In genomic region chr7:113945018-113945938, GRCh38 we compare ENCODE assay signal across 23 cellular contexts. TPM values are rescaled to one million over a fixed set of nuclear protein-coding genes. Genes with fewer than 3 reads are reported as not detected.
A peak's percentile ranks its signal among the peaks of the same experiment; 100 is the strongest.
DNase-seq lines count a peak whose midpoint lies in the region; ATAC-seq, FAIRE-seq and TF ChIP-seq lines count a peak whose summit lies in the region.
"Had no signal": no experiment of that assay in that cellular context is flagged by ENCODE, and none has a peak within 500 bp of the region (broad histone marks: within the 10 kb centered on the region; RNA-seq: fewer than 3 reads in every experiment).

No MANE protein-coding gene starts in this region.

- H3K27me3 ChIP-seq in bronchial epithelial cell (ENCODE audit: control insufficient read depth, insufficient read depth, low read length), result no peaks in the 10 kb centered on the region
- H3K27me3 ChIP-seq: esophagus squamous epithelium had no signal

- ATAC-seq in SK-N-SH treated with all-trans-retinoic acid at 6 μM for 48 hours, result no peak
- ATAC-seq: HepG2 had no signal

- FAIRE-seq in bronchial epithelial cell (lab: Jason Lieb, UNC), result peak; percentile 7
- FAIRE-seq: G401.6, GM12891, HepG2, urothelium cell line had no signal

- no peak for TF ChIP-seq CTCF in bronchial epithelial cell (IDR thresholded peaks at IDR 0.05; ENCODE audit: insufficient read depth, low read length, severe bottlenecking)

- DNase-seq in COR-L47 (lab: John Stamatoyannopoulos, UW) (peak; percentile 21), NCI-H1694 treated with DMSO at 0.1 percent for 48 hours (lab: John Stamatoyannopoulos, UW) (peak; percentile 77), bronchial epithelial cell (ENCODE audit: low read depth) (peak; percentile 69), middle frontal gyrus (ENCODE audit: extremely low spot score, low spot score) (peak; percentile 46), retina (no peak), NAMALWA (ENCODE audit: low spot score) (no peak)
- DNase-seq in activated CD8-positive, alpha-beta memory T cell treated with anti-CD3 and anti-CD28 coated beads for 24 hours, result no peak
- DNase-seq: activated B cell treated with CpG ODN at 0.5 μM for 24 hours; esophagus squamous epithelium; GOT3; NCI-H1048; NCI-H510A; stimulated activated naive CD4-positive, alpha-beta T cell had no signal

- H3K4me3 ChIP-seq in bronchial epithelial cell (ENCODE audit: low read depth, low read length), result no peak overlapping the region
- H3K4me3 ChIP-seq: esophagus squamous epithelium, skin epidermis had no signal

- no peaks in the 10 kb centered on the region for H3K36me3 ChIP-seq in bronchial epithelial cell (ENCODE audit: control insufficient read depth, insufficient read depth, low read length)
- H3K36me3 ChIP-seq: esophagus squamous epithelium had no signal

TF ChIP-seq in SK-N-SH treated with all-trans-retinoic acid at 6 μM for 48 hours, 23 proteins besides CTCF, POLR2A, EP300 and RAD21:
- TF ChIP-seq ESRRG (CRISPR knock-in tag; IDR thresholded peaks at IDR 0.05) (no peak), SNAI2 (CRISPR knock-in tag; IDR thresholded peaks at IDR 0.05) (no peak), ZNF70 (CRISPR knock-in tag; IDR thresholded peaks at IDR 0.05) (no peak), ZFP3 (CRISPR knock-in tag; IDR thresholded peaks at IDR 0.05) (no peak)
TF ChIP-seq in SK-N-SH treated with all-trans-retinoic acid at 6 μM for 48 hours: peak in this region for 0.

RNA-seq across cellular contexts. Expression of gene PPP1R3A, which starts 26.5 kb away (rescaled TPM):
- total RNA-seq in bronchial epithelial cell, result not detected in 2 replicates
- total RNA-seq: activated B cell treated with CpG ODN at 0.5 μM for 24 hours; activated CD8-positive, alpha-beta memory T cell treated with anti-CD3 and anti-CD28 coated beads for 36 hours; activated T-helper 2 cell treated with anti-CD3 and anti-CD28 coated beads, Interferon-gamma antibody, Interleukin-2, Interleukin-4, amounts not matched to agents 10 μg/mL and 5 μg/mL and 100 μg/mL, durations not matched to agents 14 hours and 24 hours and 36 hours; esophagus squamous epithelium; HepG2; kidney epithelial cell; mononuclear cell had no signal

Comparison
In these comparisons a context has a peak if more than half of its experiments do, and no peak if none do; other contexts are left out.
1. DNase-seq: peak in COR-L47 (single experiment), NCI-H1694 treated with DMSO at 0.1 percent for 48 hours (single experiment), bronchial epithelial cell (single experiment) and middle frontal gyrus (single experiment); none in retina (single experiment), NAMALWA (single experiment) and activated CD8-positive, alpha-beta memory T cell treated with anti-CD3 and anti-CD28 coated beads for 24 hours (single experiment).